22 cellular contexts compared by ENCODE assay signal in genomic region chr14:101495827-101496778, GRCh38.
DNase-seq lines count a peak whose midpoint lies in the region; ATAC-seq, FAIRE-seq and TF ChIP-seq lines count a peak whose summit lies in the region.
"Had no signal": no experiment of that assay in that cellular context is flagged by ENCODE, and none has a peak within 500 bp of the region (broad histone marks: within the 10 kb centered on the region; RNA-seq: fewer than 3 reads in every experiment).

No MANE protein-coding gene starts in this region.

- no peak overlapping the region for H4K8ac ChIP-seq in H9 (replicated peaks; ENCODE audit: insufficient read length, low read depth, low read length)

- no CpG with 5 or more reads among the region's 30 CpGs for WGBS in H9 (ENCODE audit: extremely low coverage, insufficient read length, low lambda C conversion rate)
- WGBS in spleen, 5 donors = 64 to 76% (median 67%) methylated on average over 23 to 30 of the region's 30 CpGs

- H3K27me3 Mint-ChIP-seq in H9 (ENCODE audit: low read depth) = peaks cover 4% of the 10 kb centered on the region
- peaks cover 31% of the 10 kb centered on the region for H3K27me3 Mint-ChIP-seq in brain

- H4K91ac ChIP-seq in H9 (ENCODE audit: insufficient read length, low read depth, low read length) = no peak overlapping the region

- no peak overlapping the region for H2BK15ac ChIP-seq in H9 (ENCODE audit: low read depth, low read length)

- no peak overlapping the region for H3K18ac ChIP-seq in H9 (ENCODE audit: insufficient read length, low read depth, low read length)

- H3K27ac ChIP-seq in H9 (ENCODE audit: insufficient read length, low read depth, low read length) (no peak overlapping the region), spleen (no peak overlapping the region)

- DNase-seq in H9 (peak; percentile 38), left kidney (ENCODE audit: low read depth, low spot score) (peak; percentile 70), spleen (peak; percentile 53), H54 (ENCODE audit: insufficient read length, low spot score) (no peak), SW480 (ENCODE audit: low spot score) (no peak)
- DNase-seq: activated CD4-positive, alpha-beta T cell treated with anti-CD3 and anti-CD28 coated beads for 1 hour; activated naive CD8-positive, alpha-beta T cell treated with anti-CD3 and anti-CD28 coated beads, Interleukin-2, amount 50 U/mL, for 24 hours; DMS 273 treated with DMSO at 0.1 percent for 48 hours; kidney glomerular epithelial cell; naive thymus-derived CD4-positive, alpha-beta T cell; NCI-H2029; NCI-H748 treated with DMSO at 0.1 percent for 48 hours; stimulated activated CD4-positive, alpha-beta T cell treated with anti-CD3 and anti-CD28 coated beads, Interleukin-4, amount 100 ng/mL, for 24 hours; T-helper 1 cell had no signal

- no peak overlapping the region for H3K9ac ChIP-seq in H9 (ENCODE audit: extremely low read depth, insufficient read length, low read length)

- H3K23ac ChIP-seq in H9 (ENCODE audit: insufficient read length, low read depth, low read length) = no peak overlapping the region

- H3K36me3 Mint-ChIP-seq in H9 (ENCODE audit: insufficient read depth in 1 of 3, low read depth in 3 of 3) (peaks cover 0 to 15% (median 2%) of the 10 kb centered on the region in 3 experiments; a peak in 5 of 7 replicates), brain (peaks cover 6% of the 10 kb centered on the region)
- H3K36me3 Mint-ChIP-seq: type B pancreatic cell had no signal

- H3K4ac ChIP-seq in H9 (ENCODE audit: low read depth, low read length) = no peak overlapping the region

- no peaks in the 10 kb centered on the region for H3K79me1 ChIP-seq in H9 (ENCODE audit: insufficient read depth, low read depth, low read length, poor library complexity, severe bottlenecking)

- H3K79me2 ChIP-seq in H9 (ENCODE audit: insufficient read depth, low read length) = no peaks in the 10 kb centered on the region

- no peak overlapping the region for H3K14ac ChIP-seq in H9 (ENCODE audit: insufficient read depth, low read length)

- H3K27ac Mint-ChIP-seq in H9 (no peak overlapping the region; a peak in 1 of 7 replicates), brain (peak overlapping the region in 3 of 5 experiments; percentile 19 to 91 (median 24))
- H3K27ac Mint-ChIP-seq: activated naive CD8-positive, alpha-beta T cell treated with anti-CD3 and anti-CD28 coated beads, Interleukin-2, amount 50 U/mL, for 24 hours; B cell; naive thymus-derived CD4-positive, alpha-beta T cell; type B pancreatic cell had no signal

- no peak overlapping the region for H4K5ac ChIP-seq in H9 (ENCODE audit: insufficient read length, low read depth, low read length)

- H2BK5ac ChIP-seq in H9 (ENCODE audit: insufficient read length, low read length) = no peak overlapping the region

- no peak overlapping the region for H2AFZ ChIP-seq in H9 (ENCODE audit: low read length)

- no peak overlapping the region for H3K56ac ChIP-seq in H9 (ENCODE audit: insufficient read length, low read depth, low read length)

- H3K9me3 ChIP-seq in H9 (ENCODE audit: control insufficient read depth, low read depth, low read length) (no peaks in the 10 kb centered on the region), spleen (peaks cover 0 to 8% (median 0%) of the 10 kb centered on the region in 8 donors)

- no peak for FAIRE-seq in H54 (lab: Jason Lieb, UNC)
- FAIRE-seq: endothelial cell of umbilical vein, GM18507, RCC 7860 had no signal

- no peak overlapping the region for H3K4me2 ChIP-seq in H9 (ENCODE audit: insufficient read depth, insufficient read length, low read length)

- peaks cover 17 to 28% of the 10 kb centered on the region in 2 experiments for H3K4me1 Mint-ChIP-seq in H9
- H3K4me1 Mint-ChIP-seq in brain = peaks cover 28% of the 10 kb centered on the region
- H3K4me1 Mint-ChIP-seq: activated naive CD8-positive, alpha-beta T cell treated with anti-CD3 and anti-CD28 coated beads, Interleukin-2, amount 50 U/mL, for 24 hours; B cell; central memory CD8-positive, alpha-beta T cell; naive thymus-derived CD4-positive, alpha-beta T cell had no signal

- H3K4me3 Mint-ChIP-seq in H9 (no peak overlapping the region; a peak in 1 of 5 replicates), brain (peak overlapping the region in 1 of 5 experiments; percentile 46)
- H3K4me3 Mint-ChIP-seq: activated naive CD8-positive, alpha-beta T cell treated with anti-CD3 and anti-CD28 coated beads, Interleukin-2, amount 50 U/mL, for 24 hours; B cell; central memory CD8-positive, alpha-beta T cell; naive thymus-derived CD4-positive, alpha-beta T cell; type B pancreatic cell had no signal

- H3K9me3 Mint-ChIP-seq in H9 (peaks cover 7 to 13% of the 10 kb centered on the region in 2 experiments; a peak in 4 of 5 replicates), brain (peaks cover 11 to 45% (median 19%) of the 10 kb centered on the region in 5 experiments)
- H3K9me3 Mint-ChIP-seq: central memory CD8-positive, alpha-beta T cell; type B pancreatic cell had no signal

- H3K4me3 ChIP-seq in spleen = no peak overlapping the region

- intact Hi-C loops in spleen (cut with DNase I; ENCODE audit: low total_unique reads) = no loop called here

- H3K27me3 ChIP-seq in H9 (ENCODE audit: insufficient read depth, low read length) (no peaks in the 10 kb centered on the region; the same call in 1 of the 2 replicates), spleen (replicated peaks in 1 of 7) (peaks cover 0 to 51% (median 0%) of the 10 kb centered on the region in 7 donors)

- no peaks in the 10 kb centered on the region for H3K4me1 ChIP-seq in H9 (ENCODE audit: insufficient read depth, low read length)
- no peaks in the 10 kb centered on the region for H3K4me1 ChIP-seq in spleen

- TF ChIP-seq POLR2A in spleen (IDR thresholded peaks at IDR 0.05) (no peak), H54 (IDR thresholded peaks at IDR 0.05; ENCODE audit: low read depth, low read length) (no peak)

- no peak overlapping the region for H2AK5ac ChIP-seq in H9 (ENCODE audit: insufficient read length, low read length)

- H3K23me2 ChIP-seq in H9 (ENCODE audit: insufficient read length, low read depth, low read length, poor library complexity, severe bottlenecking) = no peaks in the 10 kb centered on the region

- H2BK12ac ChIP-seq in H9 (ENCODE audit: insufficient read length, low read depth, low read length) = no peak overlapping the region

- no peaks in the 10 kb centered on the region for H4K20me1 ChIP-seq in H9 (ENCODE audit: control insufficient read depth, insufficient read depth, insufficient read length)

- no peak for ATAC-seq in HG03378 (IDR thresholded peaks at IDR 0.05; ENCODE audit: unreplicated experiment)
- ATAC-seq: activated naive CD8-positive, alpha-beta T cell treated with anti-CD3 and anti-CD28 coated beads, Interleukin-2, amount 50 U/mL, for 24 hours; naive thymus-derived CD4-positive, alpha-beta T cell had no signal

- no peak overlapping the region for H2BK120ac ChIP-seq in H9 (ENCODE audit: low read depth, low read length, poor library complexity, severe bottlenecking)

- no peak overlapping the region for H2BK20ac ChIP-seq in H9 (ENCODE audit: low read depth, low read length, poor library complexity, severe bottlenecking)

- no peak overlapping the region for H3T11ph ChIP-seq in H9 (ENCODE audit: low read length)

- H3K36me3 ChIP-seq in spleen = no peaks in the 10 kb centered on the region

- TF ChIP-seq CTCF in H9 (conservative IDR thresholded peaks at IDR 0.05) (no peak), brain (conservative IDR thresholded peaks at IDR 0.05) (no peak), spleen (IDR thresholded peaks at IDR 0.05 in 8 of 11, conservative IDR thresholded peaks at IDR 0.05 in 3 of 11) (no peak)

Comparison
In these comparisons a context has a peak if more than half of its experiments do, and no peak if none do; other contexts are left out.
1. DNase-seq: peak in H9 (single experiment), left kidney (single experiment) and spleen (single experiment); none in H54 (single experiment) and SW480 (single experiment).
2. H3K27ac Mint-ChIP-seq: peak in brain (3 of 5); none in H9 (0 of 3).